ENCODE assay signal across 8 cellular contexts in genomic region chr1:247077234-247077633, GRCh38. TPM values are rescaled to one million over a fixed set of nuclear protein-coding genes. Genes with fewer than 3 reads are reported as not detected.
DNase-seq lines count a peak whose midpoint lies in the region; ATAC-seq and TF ChIP-seq lines count a peak whose summit lies in the region.

No MANE protein-coding gene starts in this region.

- TF ChIP-seq POLR2A in spleen (IDR thresholded peaks at IDR 0.05), result no peak

- in situ Hi-C loops in GM23248 (cut with MboI), result no loop called here

- H3K27ac ChIP-seq in A673 (ENCODE audit: low read depth, low read length, poor library complexity, severe bottlenecking) (no peak overlapping the region), GM23248 (no peak overlapping the region), WERI-Rb-1 (no peak overlapping the region), colonic mucosa (no peak overlapping the region), spleen (peak overlapping the region in 1 of 8 donors; percentile 86)

- H3K4me3 ChIP-seq in A673 (ENCODE audit: low read depth, low read length, poor library complexity, severe bottlenecking) (peak overlapping the region; percentile 83), GM23248 (peak overlapping the region; percentile 96), WERI-Rb-1 (ENCODE audit: low read depth, low read length) (peak overlapping the region; percentile 97), iPS-15b (ENCODE audit: low read depth, low read length) (peak overlapping the region; percentile 95), colonic mucosa (no peak overlapping the region), spleen (peak overlapping the region in 3 of 8 donors; percentile 69 to 93 (median 85))

- H3K4me1 ChIP-seq in A673 (ENCODE audit: insufficient read depth, low read length, poor library complexity, severe bottlenecking) (no peaks in the 10 kb centered on the region), GM23248 (ENCODE audit: insufficient read depth) (peaks cover 10% of the 10 kb centered on the region), iPS-15b (ENCODE audit: control insufficient read depth, insufficient read depth, low read length) (no peaks in the 10 kb centered on the region), colonic mucosa (no peaks in the 10 kb centered on the region), spleen (peaks cover 0 to 29% (median 22%) of the 10 kb centered on the region in 6 donors)

- H2AFZ ChIP-seq in GM23248, result peak overlapping the region; percentile 98

- peak overlapping the region; percentile 96 for H3K4me2 ChIP-seq in GM23248 (ENCODE audit: unreplicated experiment)

- H3K36me3 ChIP-seq in A673 (ENCODE audit: insufficient read depth, low read length, poor library complexity, severe bottlenecking) (peaks cover 5% of the 10 kb centered on the region), GM23248 (ENCODE audit: low read depth) (no peaks in the 10 kb centered on the region), WERI-Rb-1 (peaks cover 30% of the 10 kb centered on the region), iPS-15b (ENCODE audit: control insufficient read depth, insufficient read depth, low read length) (no peaks in the 10 kb centered on the region), colonic mucosa (no peaks in the 10 kb centered on the region), spleen (no peaks in the 10 kb centered on the region)

- peaks cover 24% of the 10 kb centered on the region; the same call in 1 of the 2 replicates for H3K79me2 ChIP-seq in GM23248 (ENCODE audit: insufficient read depth)

- H4K20me1 ChIP-seq in GM23248 (ENCODE audit: insufficient read depth), result no peaks in the 10 kb centered on the region

- no peaks in the 10 kb centered on the region for H3F3A ChIP-seq in GM23248 (ENCODE audit: insufficient read depth)

- 53 to 56% methylated on average over 2 of the region's 2 CpGs for WGBS in GM23248 (ENCODE audit: low coverage in 1 of 2, low lambda C conversion rate in 2 of 2, missing lambda C conversion rate in 2 of 2), 2 experiments
- 71 to 81% (median 73%) methylated on average over 2 of the region's 2 CpGs for WGBS in spleen, 5 donors

- CTCF ChIA-PET in A673 (lab: Charles Lee), result no interaction called here

- no peaks in the 10 kb centered on the region for H3K9me2 ChIP-seq in GM23248 (ENCODE audit: insufficient read depth)

- TF ChIP-seq CTCF in A673 (conservative IDR thresholded peaks at IDR 0.05; ENCODE audit: low read depth, low read length) (no peak), WERI-Rb-1 (IDR thresholded peaks at IDR 0.05; ENCODE audit: low read depth, low read length) (no peak), colonic mucosa (IDR thresholded peaks at IDR 0.05) (no peak), spleen (IDR thresholded peaks at IDR 0.05 in 8 of 11, conservative IDR thresholded peaks at IDR 0.05 in 3 of 11) (no peak)

- no TSS peak for BruUV-seq in A673 (replicated peaks; lab: Mats Ljungman, UMichigan)

- intact Hi-C loops in A673 (cut with micrococcal nuclease; ENCODE audit: unreplicated experiment) (no loop called here), left ventricle myocardium superior (cut with micrococcal nuclease) (no loop called here), colonic mucosa (cut with DNase I) (no loop called here), spleen (cut with DNase I; ENCODE audit: low total_unique reads) (no loop called here)

- H3K27me3 ChIP-seq in A673 (replicated peaks; ENCODE audit: insufficient read depth, low read depth, low read length, poor library complexity) (no peaks in the 10 kb centered on the region), GM23248 (replicated peaks; ENCODE audit: insufficient read depth) (no peaks in the 10 kb centered on the region), WERI-Rb-1 (ENCODE audit: insufficient read depth, low read depth, severe bottlenecking) (no peaks in the 10 kb centered on the region), iPS-15b (ENCODE audit: control insufficient read depth, insufficient read depth, low read length) (no peaks in the 10 kb centered on the region), colonic mucosa (no peaks in the 10 kb centered on the region), spleen (replicated peaks in 1 of 7) (no peaks in the 10 kb centered on the region)

- no peak for ATAC-seq in left ventricle myocardium superior

- DNase-seq in A673 (ENCODE audit: low spot score) (no peak), GM23248 (peak; percentile 36), WERI-Rb-1 (no peak), DMS53 treated with DMSO at 0.1 percent for 48 hours (lab: John Stamatoyannopoulos, UW; ENCODE audit: unreplicated experiment) (no peak), left ventricle myocardium superior (no peak), colonic mucosa (no peak), spleen (no peak)

- POLR2A ChIA-PET in A673 (lab: Charles Lee; ENCODE audit: low non-redundant PET), result no interaction called here

- peak overlapping the region; percentile 86 for H3K9ac ChIP-seq in GM23248
- no peak overlapping the region for H3K9ac ChIP-seq in iPS-15b (ENCODE audit: low read depth, low read length)
- no peak overlapping the region for H3K9ac ChIP-seq in colonic mucosa (ENCODE audit: low read depth in 2 of 2, low read length in 2 of 2)

- H3K9me3 ChIP-seq in A673 (ENCODE audit: low read depth, low read length, poor library complexity, severe bottlenecking) (no peaks in the 10 kb centered on the region), GM23248 (ENCODE audit: low read depth) (no peaks in the 10 kb centered on the region), WERI-Rb-1 (ENCODE audit: severe bottlenecking) (peaks cover under 1% of the 10 kb centered on the region), iPS-15b (ENCODE audit: control insufficient read depth, insufficient read depth, low read length) (no peaks in the 10 kb centered on the region), colonic mucosa (no peaks in the 10 kb centered on the region), spleen (peaks cover 0 to 22% (median 2%) of the 10 kb centered on the region in 8 donors)

RNA-seq across cellular contexts. Expression of gene ZNF670, which starts 1.4 kb away (rescaled TPM):
- total RNA-seq in A673 (2021), result 5.9 and 6.5 TPM in 2 replicates
- 1.4 and 4.6 TPM in 2 replicates for total RNA-seq in GM23248 (2014; rRNA removed; shearing (Covaris generic))
- polyA plus RNA-seq in GM23248 (2016; fragmentation: Nextera tagmentation; extraction: Ambion mirVana), result 2.8 and 2.9 TPM in 2 replicates
- 1.5 TPM for total RNA-seq in left ventricle myocardium superior
- total RNA-seq in colonic mucosa, result 1 to 10 TPM; 1.7 to 2.6 TPM
- 1 to 10 TPM; 2.3 to 5.6 (median 3.8) TPM for total RNA-seq in spleen
- 1 to 10 TPM; 1.4 to 2.3 (median 2.1) TPM for polyA plus RNA-seq in spleen

RNA-seq across cellular contexts. Expression of gene ZNF669, which starts 26.9 kb away (rescaled TPM):
- total RNA-seq in A673 (2021) (10.3 and 13.3 TPM in 2 replicates), left ventricle myocardium superior (3.7 TPM), colonic mucosa (1 to 10 TPM; 6.2 to 6.5 TPM), spleen (10 to 100 TPM in 4 of 7 donors, 1 to 10 TPM in 3; 6.9 to 11.4 (median 10.2) TPM)
- total RNA-seq in GM23248 (2014; rRNA removed; shearing (Covaris generic)), result 4.9 and 6.8 TPM in 2 replicates
- polyA plus RNA-seq in GM23248 (2016; fragmentation: Nextera tagmentation; extraction: Ambion mirVana) (2.4 and 2.8 TPM in 2 replicates), spleen (1 to 10 TPM; 3.1 to 5.3 (median 4.5) TPM)
